Comparison of ENCODE assay signal across 1 cellular context in the genomic region with DNA sequence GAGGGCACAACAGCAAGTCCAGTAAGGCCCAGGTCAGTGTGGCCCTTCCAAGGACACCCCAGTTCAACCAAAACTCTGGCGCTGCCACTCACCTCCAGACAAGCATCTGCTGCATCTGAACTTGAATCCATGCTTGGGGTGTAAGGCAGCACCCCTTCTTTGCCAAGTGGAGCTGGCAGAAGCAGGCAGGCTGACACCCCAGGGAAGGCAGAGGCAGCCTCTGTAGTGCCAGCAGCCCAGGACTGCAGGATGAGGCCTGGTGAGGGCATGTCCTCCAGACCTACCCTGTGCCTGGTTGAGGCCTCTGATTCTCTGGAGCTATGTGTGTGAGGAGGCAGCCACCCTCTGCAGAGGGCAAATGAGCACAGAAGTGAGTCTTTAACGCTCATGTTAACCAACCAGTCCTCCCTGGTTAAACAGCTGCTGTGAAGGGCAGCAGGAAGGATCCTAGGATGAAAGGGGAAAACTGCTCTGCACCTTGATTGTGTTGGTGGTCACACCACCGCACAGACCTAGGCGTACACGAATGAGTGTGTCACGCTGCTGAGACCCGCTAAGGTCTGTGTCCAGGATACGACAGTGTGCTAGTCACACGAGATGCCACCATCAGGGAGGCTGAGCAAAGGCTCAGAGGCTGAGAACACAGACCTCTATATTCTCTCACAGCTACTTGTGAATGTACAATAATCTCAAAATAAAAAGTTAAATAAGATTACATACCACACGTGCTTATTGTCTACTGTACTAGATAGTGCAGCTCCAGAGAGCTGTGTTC.
TF ChIP-seq lines count a peak whose summit lies in the region.

No MANE protein-coding gene starts in this region.

TF ChIP-seq in H1, 55 proteins besides CTCF, POLR2A, EP300 and RAD21:
- TF ChIP-seq FOSL1 (IDR thresholded peaks at IDR 0.05; ENCODE audit: insufficient read depth, low read depth, low read length) (no peak), SUZ12 (IDR thresholded peaks at IDR 0.05; ENCODE audit: low read length) (no peak), JUND (IDR thresholded peaks at IDR 0.05; ENCODE audit: low read length) (no peak), BACH1 (IDR thresholded peaks at IDR 0.05; ENCODE audit: low read length) (no peak), POU5F1 (IDR thresholded peaks at IDR 0.05; ENCODE audit: low read depth, low read length) (no peak), RFX5 (IDR thresholded peaks at IDR 0.05; ENCODE audit: borderline replicate concordance, low read depth, low read length) (no peak), CBX5 (IDR thresholded peaks at IDR 0.05; ENCODE audit: low read depth, low read length) (no peak), HDAC2 (IDR thresholded peaks at IDR 0.05; ENCODE audit: borderline replicate concordance in 1 of 2, low read depth in 2 of 2, low read length in 2 of 2) (no peak)
- TF ChIP-seq, protein P1, sequence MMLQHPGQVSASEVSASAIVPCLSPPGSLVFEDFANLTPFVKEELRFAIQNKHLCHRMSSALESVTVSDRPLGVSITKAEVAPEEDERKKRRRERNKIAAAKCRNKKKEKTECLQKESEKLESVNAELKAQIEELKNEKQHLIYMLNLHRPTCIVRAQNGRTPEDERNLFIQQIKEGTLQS (IDR thresholded peaks at IDR 0.05; ENCODE audit: insufficient read depth, low read depth, low read length): no peak
